ENCODE assay signal across 26 cellular contexts in genomic region chr2:167861574-167862193, GRCh38.
"Had no signal": no experiment of that assay in that cellular context is flagged by ENCODE, and none has a peak within 500 bp of the region (broad histone marks: within the 10 kb centered on the region; RNA-seq: fewer than 3 reads in every experiment).

No MANE protein-coding gene starts in this region.

- H3K27ac Mint-ChIP-seq: activated naive CD8-positive, alpha-beta T cell; activated T-cell treated with anti-CD3 and anti-CD28 coated beads, Interleukin-2, amount 50 U/mL, for 24 hours; activated T-helper 2 cell treated with anti-CD3 and anti-CD28 coated beads, Interferon-gamma antibody, Interleukin-2, Interleukin-4, amounts not matched to agents 10 μg/mL and 5 μg/mL and 100 μg/mL, durations not matched to agents 14 hours and 24 hours and 36 hours; effector memory CD8-positive, alpha-beta T cell; neural progenitor cell; stimulated activated effector memory CD8-positive, alpha-beta T cell treated with anti-CD3 and anti-CD28 coated beads, Interleukin-12 subunit alpha, Interleukin-12 subunit beta, amount 100 ng/mL, for 72 hours had no signal

- DNase-seq: activated CD4-positive, alpha-beta T cell treated with anti-CD3 and anti-CD28 coated beads, Interleukin-2, amount 50 U/mL, for 4 hours; activated CD8-positive, alpha-beta memory T cell treated with anti-CD3 and anti-CD28 coated beads for 24 hours; activated CD8-positive, alpha-beta memory T cell treated with anti-CD3 and anti-CD28 coated beads, Interleukin-2, amount 50 U/mL, for 4 hours; activated naive CD4-positive, alpha-beta T cell; activated T-cell treated with anti-CD3 and anti-CD28 coated beads, Interleukin-2, amount 50 U/mL, for 24 hours; adrenal gland; central memory CD4-positive, alpha-beta T cell; colonic mucosa; dorsolateral prefrontal cortex; effector memory CD8-positive, alpha-beta T cell; heart right ventricle; islet precursor cell; left cardiac atrium; posterior cingulate gyrus; small intestine; stimulated activated CD4-positive, alpha-beta T cell treated with anti-CD3 and anti-CD28 coated beads, Interleukin-2, amount 100 ng/mL, for 24 hours; stimulated activated naive CD8-positive, alpha-beta T cell treated with anti-CD3 and anti-CD28 coated beads, Interleukin-15, amount 100 ng/mL, for 72 hours; T-helper 1 cell; tibial artery had no signal

- H3K4me1 ChIP-seq: adrenal gland, colonic mucosa, heart right ventricle, tibial artery had no signal

- H3K36me3 Mint-ChIP-seq: activated naive CD8-positive, alpha-beta T cell; stimulated activated effector memory CD8-positive, alpha-beta T cell treated with anti-CD3 and anti-CD28 coated beads, Interleukin-12 subunit alpha, Interleukin-12 subunit beta, amount 100 ng/mL, for 72 hours had no signal

- H3K9me3 Mint-ChIP-seq: activated T-cell treated with anti-CD3 and anti-CD28 coated beads, Interleukin-2, amount 50 U/mL, for 24 hours; activated T-helper 2 cell treated with anti-CD3 and anti-CD28 coated beads, Interferon-gamma antibody, Interleukin-2, Interleukin-4, amounts not matched to agents 10 μg/mL and 5 μg/mL and 100 μg/mL, durations not matched to agents 14 hours and 24 hours and 36 hours; effector memory CD8-positive, alpha-beta T cell; stimulated activated effector memory CD8-positive, alpha-beta T cell treated with anti-CD3 and anti-CD28 coated beads, Interleukin-12 subunit alpha, Interleukin-12 subunit beta, amount 100 ng/mL, for 72 hours had no signal

- H3K4me1 Mint-ChIP-seq: neural progenitor cell; stimulated activated effector memory CD8-positive, alpha-beta T cell treated with anti-CD3 and anti-CD28 coated beads, Interleukin-12 subunit alpha, Interleukin-12 subunit beta, amount 100 ng/mL, for 72 hours had no signal

- H3K4me2 ChIP-seq: neural progenitor cell had no signal

- H3K27ac ChIP-seq: adrenal gland, colonic mucosa, dorsolateral prefrontal cortex, heart right ventricle, neural progenitor cell, tibial artery had no signal

- H3K4me3 ChIP-seq: adrenal gland, colonic mucosa, dorsolateral prefrontal cortex, heart right ventricle, neural progenitor cell, tibial artery had no signal

- H3K9ac ChIP-seq: neural progenitor cell had no signal

- ATAC-seq: effector memory CD8-positive, alpha-beta T cell; heart right ventricle; left cardiac atrium; sciatic nerve had no signal

- FAIRE-seq: astrocyte, small intestine, TTC549 had no signal

- H3K27me3 ChIP-seq: adrenal gland, colonic mucosa, dorsolateral prefrontal cortex, heart right ventricle, neural progenitor cell, tibial artery had no signal

- H2AFZ ChIP-seq: neural progenitor cell had no signal

- H3K36me3 ChIP-seq: adrenal gland, colonic mucosa, heart right ventricle, neural progenitor cell, tibial artery had no signal

- H3K4me3 Mint-ChIP-seq: activated naive CD8-positive, alpha-beta T cell; activated T-cell treated with anti-CD3 and anti-CD28 coated beads, Interleukin-2, amount 50 U/mL, for 24 hours; effector memory CD8-positive, alpha-beta T cell; neural progenitor cell; stimulated activated effector memory CD8-positive, alpha-beta T cell treated with anti-CD3 and anti-CD28 coated beads, Interleukin-12 subunit alpha, Interleukin-12 subunit beta, amount 100 ng/mL, for 72 hours; stimulated activated naive CD8-positive, alpha-beta T cell treated with anti-CD3 and anti-CD28 coated beads, Interleukin-15, amount 100 ng/mL, for 72 hours had no signal

- H3K9me3 ChIP-seq: adrenal gland, colonic mucosa, heart right ventricle, tibial artery had no signal
